Comparison of ENCODE assay signal across 22 cellular contexts in genomic region chr9:316382-316965, GRCh38.
DNase-seq lines count a peak whose midpoint lies in the region; ATAC-seq, FAIRE-seq and TF ChIP-seq lines count a peak whose summit lies in the region.
"Had no signal": no experiment of that assay in that cellular context is flagged by ENCODE, and none has a peak within 500 bp of the region (broad histone marks: within the 10 kb centered on the region; RNA-seq: fewer than 3 reads in every experiment).

No MANE protein-coding gene starts in this region.

- no peak overlapping the region for H3K4me2 ChIP-seq in OCI-LY7 (ENCODE audit: low read length)
- H3K4me2 ChIP-seq in endothelial cell of umbilical vein (ENCODE audit: insufficient read depth, low read length), result peak overlapping the region; percentile 44

- DNase-seq in activated T-cell treated with anti-CD3 and anti-CD28 coated beads, Interleukin-2, amount 50 U/mL, for 24 hours, result no peak
- DNase-seq in activated T-cell treated with anti-CD3 and anti-CD28 coated beads for 4 hours (no peak), OCI-LY7 (ENCODE audit: low spot score) (peak; percentile 11), endothelial cell of umbilical vein (ENCODE audit: low read depth, low spot score) (peak; percentile 40), OCI-M1 (lab: John Stamatoyannopoulos, UW) (no peak), colonic mucosa (no peak)
- DNase-seq in stimulated activated effector memory CD8-positive, alpha-beta T cell treated with anti-CD3 and anti-CD28 coated beads, Interleukin-12 subunit alpha, Interleukin-12 subunit beta, amount 100 ng/mL, for 72 hours (ENCODE audit: low spot score in 2 of 2), result no peak
- DNase-seq: ACHN; activated CD4-positive, alpha-beta T cell treated with anti-CD3 and anti-CD28 coated beads, Interleukin-2, amount 10 ng/mL, durations not matched to agents 7 days and 5 days; activated naive CD8-positive, alpha-beta T cell treated with anti-CD3 and anti-CD28 coated beads for 36 hours; CD8-positive, alpha-beta memory T cell; head of caudate nucleus; NCI-H1694 treated with DMSO at 0.1 percent for 48 hours; NCI-H510A treated with DMSO at 0.1 percent for 48 hours; retina; SJCRH30; stomach; T1000 had no signal

- H3K27ac ChIP-seq in OCI-LY7 (ENCODE audit: low read depth, low read length, poor library complexity, severe bottlenecking) (no peak overlapping the region), endothelial cell of umbilical vein (ENCODE audit: insufficient read depth, low read depth, low read length) (no peak overlapping the region), colonic mucosa (no peak overlapping the region)
- H3K27ac ChIP-seq: SJCRH30 had no signal

- no peak overlapping the region for H3K4me3 Mint-ChIP-seq in activated T-cell treated with anti-CD3 and anti-CD28 coated beads, Interleukin-2, amount 50 U/mL, for 24 hours
- H3K4me3 Mint-ChIP-seq in stimulated activated effector memory CD8-positive, alpha-beta T cell treated with anti-CD3 and anti-CD28 coated beads, Interleukin-12 subunit alpha, Interleukin-12 subunit beta, amount 100 ng/mL, for 72 hours, result no peak overlapping the region
- H3K4me3 Mint-ChIP-seq: activated CD4-positive, alpha-beta T cell treated with anti-CD3 and anti-CD28 coated beads, Interleukin-2, amount 10 ng/mL, durations not matched to agents 7 days and 5 days; activated naive CD8-positive, alpha-beta T cell treated with anti-CD3 and anti-CD28 coated beads for 36 hours; brain; CD8-positive, alpha-beta memory T cell; memory B cell had no signal

- intact Hi-C loops in OCI-LY7 (cut with micrococcal nuclease; ENCODE audit: unreplicated experiment) (no loop called here), endothelial cell of umbilical vein (cut with micrococcal nuclease) (loop anchor here (2.0 kb wide), 1 partner anchor 102 kb away; the partner anchor contains the start of gene DOCK8), colonic mucosa (cut with DNase I) (no loop called here)

- POLR2A ChIA-PET in OCI-LY7 (lab: Charles Lee), result no interaction called here
- POLR2A ChIA-PET in endothelial cell of umbilical vein (lab: Charles Lee), result no interaction called here

- H3K79me2 ChIP-seq in OCI-LY7 (ENCODE audit: insufficient read depth, low read depth, low read length), result no peaks in the 10 kb centered on the region
- H3K79me2 ChIP-seq in endothelial cell of umbilical vein (ENCODE audit: control insufficient read depth, insufficient read depth, low read length), result no peaks in the 10 kb centered on the region

- no peaks in the 10 kb centered on the region for H3K9me3 Mint-ChIP-seq in activated T-cell treated with anti-CD3 and anti-CD28 coated beads, Interleukin-2, amount 50 U/mL, for 24 hours
- H3K9me3 Mint-ChIP-seq in stimulated activated effector memory CD8-positive, alpha-beta T cell treated with anti-CD3 and anti-CD28 coated beads, Interleukin-12 subunit alpha, Interleukin-12 subunit beta, amount 100 ng/mL, for 72 hours, result no peaks in the 10 kb centered on the region
- H3K9me3 Mint-ChIP-seq: activated CD4-positive, alpha-beta T cell treated with anti-CD3 and anti-CD28 coated beads, Interleukin-2, amount 10 ng/mL, durations not matched to agents 7 days and 5 days; activated naive CD8-positive, alpha-beta T cell treated with anti-CD3 and anti-CD28 coated beads for 36 hours; brain; CD8-positive, alpha-beta memory T cell; memory B cell had no signal

- H3K36me3 ChIP-seq in OCI-LY7 (ENCODE audit: insufficient read depth, low read length) (peaks cover 78% of the 10 kb centered on the region), endothelial cell of umbilical vein (ENCODE audit: control insufficient read depth in 2 of 2, extremely low read depth in 1 of 2, insufficient read depth in 2 of 2, low read length in 2 of 2) (no peaks in the 10 kb centered on the region), colonic mucosa (no peaks in the 10 kb centered on the region)
- H3K36me3 ChIP-seq: SJCRH30 had no signal

- H2AFZ ChIP-seq in OCI-LY7 (ENCODE audit: low read length) (no peak overlapping the region), endothelial cell of umbilical vein (ENCODE audit: low read depth, low read length) (peak overlapping the region; percentile 16)

- no peaks in the 10 kb centered on the region for H3K27me3 Mint-ChIP-seq in activated T-cell treated with anti-CD3 and anti-CD28 coated beads, Interleukin-2, amount 50 U/mL, for 24 hours
- H3K27me3 Mint-ChIP-seq: activated CD4-positive, alpha-beta T cell treated with anti-CD3 and anti-CD28 coated beads, Interleukin-2, amount 10 ng/mL, durations not matched to agents 7 days and 5 days; activated naive CD8-positive, alpha-beta T cell treated with anti-CD3 and anti-CD28 coated beads for 36 hours; brain; CD8-positive, alpha-beta memory T cell; memory B cell had no signal

- H3K4me1 Mint-ChIP-seq in activated T-cell treated with anti-CD3 and anti-CD28 coated beads, Interleukin-2, amount 50 U/mL, for 24 hours (ENCODE audit: low read depth), result no peaks in the 10 kb centered on the region
- no peaks in the 10 kb centered on the region for H3K4me1 Mint-ChIP-seq in stimulated activated effector memory CD8-positive, alpha-beta T cell treated with anti-CD3 and anti-CD28 coated beads, Interleukin-12 subunit alpha, Interleukin-12 subunit beta, amount 100 ng/mL, for 72 hours
- H3K4me1 Mint-ChIP-seq: activated CD4-positive, alpha-beta T cell treated with anti-CD3 and anti-CD28 coated beads, Interleukin-2, amount 10 ng/mL, durations not matched to agents 7 days and 5 days; activated naive CD8-positive, alpha-beta T cell treated with anti-CD3 and anti-CD28 coated beads for 36 hours; brain; memory B cell had no signal

- no peaks in the 10 kb centered on the region for H3K9me2 ChIP-seq in OCI-LY7 (ENCODE audit: insufficient read depth, low read length)

- no peaks in the 10 kb centered on the region for H3K27me3 ChIP-seq in endothelial cell of umbilical vein (ENCODE audit: control insufficient read depth in 2 of 2, insufficient read depth in 2 of 2, low read length in 2 of 2)
- no peaks in the 10 kb centered on the region for H3K27me3 ChIP-seq in colonic mucosa
- H3K27me3 ChIP-seq: SJCRH30, stomach had no signal

- H3K9me1 ChIP-seq in endothelial cell of umbilical vein (replicated peaks; ENCODE audit: control insufficient read depth, extremely low read depth, insufficient read depth, low read length), result no peaks in the 10 kb centered on the region

- H3K27ac Mint-ChIP-seq in activated T-cell treated with anti-CD3 and anti-CD28 coated beads, Interleukin-2, amount 50 U/mL, for 24 hours, result peak overlapping the region; percentile 3
- peak overlapping the region; percentile 37 for H3K27ac Mint-ChIP-seq in stimulated activated effector memory CD8-positive, alpha-beta T cell treated with anti-CD3 and anti-CD28 coated beads, Interleukin-12 subunit alpha, Interleukin-12 subunit beta, amount 100 ng/mL, for 72 hours
- H3K27ac Mint-ChIP-seq: activated CD4-positive, alpha-beta T cell treated with anti-CD3 and anti-CD28 coated beads, Interleukin-2, amount 10 ng/mL, durations not matched to agents 7 days and 5 days; activated naive CD8-positive, alpha-beta T cell treated with anti-CD3 and anti-CD28 coated beads for 36 hours; brain; memory B cell had no signal

- H3K4me3 ChIP-seq in OCI-LY7 (ENCODE audit: low read depth, low read length, poor library complexity, severe bottlenecking) (no peak overlapping the region), endothelial cell of umbilical vein (replicated peaks in 1 of 3; ENCODE audit: insufficient read depth in 1 of 3, low read depth in 1 of 3, low read length in 3 of 3) (no peak overlapping the region), colonic mucosa (no peak overlapping the region)
- H3K4me3 ChIP-seq: SJCRH30, stomach had no signal

- CTCF ChIA-PET in OCI-LY7 (lab: Charles Lee; ENCODE audit: unreplicated experiment) (no interaction called here), endothelial cell of umbilical vein (lab: Charles Lee) (interaction anchor here (0.6 to 1.7 kb wide), 9 partner anchors 10 to 102 kb away, joined by 3 to 8 read pairs (median 3); partner anchors contain the start of gene DOCK8)

- BruUV-seq in OCI-LY7 (replicated peaks; lab: Mats Ljungman, UMichigan) (no TSS peak), endothelial cell of umbilical vein (replicated peaks; lab: Mats Ljungman, UMichigan) (no TSS peak)

- TF ChIP-seq CTCF in OCI-LY7 (conservative IDR thresholded peaks at IDR 0.05; ENCODE audit: low read length) (peak; percentile 51), endothelial cell of umbilical vein (IDR thresholded peaks at IDR 0.05; ENCODE audit: extremely low read depth in 1 of 2, insufficient read depth in 1 of 2, low read depth in 1 of 2, low read length in 2 of 2) (no peak), colonic mucosa (IDR thresholded peaks at IDR 0.05) (no peak)

- peak overlapping the region; percentile 26 for H3K9ac ChIP-seq in endothelial cell of umbilical vein (replicated peaks; ENCODE audit: extremely low read depth, insufficient read depth, low read length)
- H3K9ac ChIP-seq in colonic mucosa (ENCODE audit: low read depth in 2 of 2, low read length in 2 of 2), result no peak overlapping the region

- H4K20me1 ChIP-seq in OCI-LY7 (ENCODE audit: insufficient read depth, low read length) (no peaks in the 10 kb centered on the region), endothelial cell of umbilical vein (replicated peaks; ENCODE audit: control insufficient read depth, extremely low read depth, insufficient read depth, low read length) (no peaks in the 10 kb centered on the region)

- ATAC-seq in stimulated activated effector memory CD8-positive, alpha-beta T cell treated with anti-CD3 and anti-CD28 coated beads, Interleukin-12 subunit alpha, Interleukin-12 subunit beta, amount 100 ng/mL, for 72 hours, result peak; percentile 62
- no peak for ATAC-seq in HG02798 (IDR thresholded peaks at IDR 0.05; ENCODE audit: poor library complexity, unreplicated experiment)

- H3K9me3 ChIP-seq in OCI-LY7 (ENCODE audit: low read length) (no peaks in the 10 kb centered on the region), endothelial cell of umbilical vein (replicated peaks; ENCODE audit: control insufficient read depth, insufficient read depth, low read length) (no peaks in the 10 kb centered on the region), colonic mucosa (no peaks in the 10 kb centered on the region)
- H3K9me3 ChIP-seq: SJCRH30, stomach had no signal

- TF ChIP-seq POLR2A in endothelial cell of umbilical vein (IDR thresholded peaks at IDR 0.05; ENCODE audit: low read depth, low read length), result no peak

- H3K36me3 Mint-ChIP-seq in activated T-cell treated with anti-CD3 and anti-CD28 coated beads, Interleukin-2, amount 50 U/mL, for 24 hours (ENCODE audit: low read depth), result peaks cover 82% of the 10 kb centered on the region
- peaks cover 87% of the 10 kb centered on the region for H3K36me3 Mint-ChIP-seq in stimulated activated effector memory CD8-positive, alpha-beta T cell treated with anti-CD3 and anti-CD28 coated beads, Interleukin-12 subunit alpha, Interleukin-12 subunit beta, amount 100 ng/mL, for 72 hours
- H3K36me3 Mint-ChIP-seq: brain had no signal

- no peak for FAIRE-seq in endothelial cell of umbilical vein (lab: Jason Lieb, UNC)
- FAIRE-seq: keratinocyte had no signal

- H3K4me1 ChIP-seq in OCI-LY7 (ENCODE audit: insufficient read depth, low read length, poor library complexity, severe bottlenecking) (no peaks in the 10 kb centered on the region), endothelial cell of umbilical vein (ENCODE audit: control insufficient read depth, extremely low read depth, insufficient read depth, low read length) (peaks cover 11% of the 10 kb centered on the region), colonic mucosa (no peaks in the 10 kb centered on the region)
- H3K4me1 ChIP-seq: SJCRH30, stomach had no signal

- dilution Hi-C loops in endothelial cell of umbilical vein (cut with MboI; ENCODE audit: extremely low pct_ligation_motif_present, low sequenced_read_pairs), result no loop called here

Comparison
In these comparisons a context has a peak if more than half of its experiments do, and no peak if none do; other contexts are left out.
1. DNase-seq: peak in OCI-LY7 (single experiment) and endothelial cell of umbilical vein (single experiment); none in activated T-cell treated with anti-CD3 and anti-CD28 coated beads, Interleukin-2, amount 50 U/mL, for 24 hours (single experiment), activated T-cell treated with anti-CD3 and anti-CD28 coated beads for 4 hours (single experiment), stimulated activated effector memory CD8-positive, alpha-beta T cell treated with anti-CD3 and anti-CD28 coated beads, Interleukin-12 subunit alpha, Interleukin-12 subunit beta, amount 100 ng/mL, for 72 hours (0 of 2), OCI-M1 (single experiment) and colonic mucosa (single experiment).